Comparison of ENCODE assay signal across 11 cellular contexts in the genomic region with DNA sequence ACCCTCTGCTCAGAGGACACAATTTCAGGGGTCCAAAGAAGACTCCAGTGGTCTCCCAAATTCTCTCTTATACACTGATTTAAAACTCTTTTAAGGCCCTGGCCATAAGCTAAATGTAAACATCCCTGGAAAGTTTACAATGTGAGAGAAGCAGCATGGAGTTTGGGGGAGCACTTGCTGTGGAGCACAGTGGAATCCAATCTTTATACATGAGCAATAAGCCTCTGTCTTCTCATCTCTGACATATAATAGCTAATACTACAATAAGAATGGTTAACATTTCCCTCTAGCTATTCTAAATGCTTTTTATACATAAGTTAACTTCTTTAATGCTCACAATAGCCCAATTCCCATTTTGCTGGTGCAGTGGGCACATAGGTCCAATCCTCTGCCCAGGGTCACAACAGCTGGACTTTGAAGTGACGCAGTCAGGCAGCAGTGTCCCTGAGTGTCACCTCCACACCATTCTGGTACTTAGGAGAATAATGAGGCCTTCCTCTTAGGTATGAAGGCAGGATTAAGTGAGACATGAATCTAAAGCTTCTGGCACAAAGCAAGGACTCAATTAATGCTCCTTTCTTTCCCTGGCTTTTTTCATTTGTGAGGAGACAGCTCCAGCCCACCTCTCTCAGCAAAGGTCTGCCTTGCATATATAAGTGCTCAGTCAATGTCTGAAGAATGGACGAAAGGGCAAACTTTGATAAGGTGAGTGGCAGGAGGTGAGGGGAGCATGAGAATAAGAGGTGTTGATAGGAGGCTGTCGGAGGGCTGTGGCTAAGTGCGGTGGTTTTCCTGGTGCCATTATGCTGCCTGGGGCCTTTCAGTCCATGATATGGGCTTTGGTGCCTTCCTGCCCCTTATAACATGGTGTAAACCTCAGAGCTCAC. TPM values are rescaled to one million over a fixed set of nuclear protein-coding genes. Genes with fewer than 3 reads are reported as not detected.
DNase-seq lines count a peak whose midpoint lies in the region; ATAC-seq, FAIRE-seq and TF ChIP-seq lines count a peak whose summit lies in the region.
"Had no signal": no experiment of that assay in that cellular context is flagged by ENCODE, and none has a peak within 500 bp of the region (broad histone marks: within the 10 kb centered on the region; RNA-seq: fewer than 3 reads in every experiment).

No MANE protein-coding gene starts in this region.

- TF ChIP-seq POLR2A in prostate gland (IDR thresholded peaks at IDR 0.05) = no peak

- H3K4me3 ChIP-seq in CD4-positive, CD25-positive, alpha-beta regulatory T cell (ENCODE audit: low read depth, low read length) = no peak overlapping the region
- H3K4me3 ChIP-seq in KMS-11 (IDR thresholded peaks at IDR 0.05; ENCODE audit: insufficient read depth, low read depth, low read length) (no peak overlapping the region), dorsolateral prefrontal cortex (peak overlapping the region in 1 of 59 donors; percentile 3), prostate gland (no peak overlapping the region)

- no peak overlapping the region; the same call in 1 of the 2 replicates for H2AFZ ChIP-seq in KMS-11 (ENCODE audit: low read depth)

- H3K4me2 ChIP-seq in KMS-11 = peak overlapping the region; percentile 81

- H3K36me3 Mint-ChIP-seq in CD4-positive, CD25-positive, alpha-beta regulatory T cell = no peaks in the 10 kb centered on the region
- H3K36me3 Mint-ChIP-seq in activated naive CD4-positive, alpha-beta T cell treated with anti-CD3 and anti-CD28 coated beads, Interleukin-2, amount 50 U/mL, for 72 hours = peaks cover 0 to 6% of the 10 kb centered on the region in 2 donors
- H3K36me3 Mint-ChIP-seq: activated naive CD4-positive, alpha-beta T cell treated with anti-CD3 and anti-CD28 coated beads, Interleukin-2, amount 50 U/mL, for 24 hours had no signal

- no peaks in the 10 kb centered on the region for H3K36me3 ChIP-seq in CD4-positive, CD25-positive, alpha-beta regulatory T cell (ENCODE audit: control insufficient read depth, insufficient read depth, low read length)
- no peaks in the 10 kb centered on the region for H3K36me3 ChIP-seq in KMS-11 (ENCODE audit: insufficient read depth)
- no peaks in the 10 kb centered on the region for H3K36me3 ChIP-seq in prostate gland

- peaks cover 32 to 71% (median 45%) of the 10 kb centered on the region in 4 donors for H3K4me1 Mint-ChIP-seq in CD4-positive, CD25-positive, alpha-beta regulatory T cell

- no peaks in the 10 kb centered on the region for H3K27me3 Mint-ChIP-seq in CD4-positive, CD25-positive, alpha-beta regulatory T cell
- H3K27me3 Mint-ChIP-seq: activated naive CD4-positive, alpha-beta T cell treated with anti-CD3 and anti-CD28 coated beads, Interleukin-2, amount 50 U/mL, for 24 hours had no signal

- no peaks in the 10 kb centered on the region for H3K79me2 ChIP-seq in KMS-11 (ENCODE audit: insufficient read depth, low read depth)

- intact Hi-C loops in dorsolateral prefrontal cortex (cut with DNase I) = loop anchor here (1.0 to 10.0 kb wide), 3 partner anchors 45 to 1119 kb away; partner anchors contain the start of gene TIPARP (in 1 of the 2)
- intact Hi-C loops in prostate gland (cut with DNase I) = loop anchor here (5.0 kb wide), 3 partner anchors 306 to 981 kb away; partner anchors contain the start of gene LEKR1

- 98% methylated on average over 4 of the region's 4 CpGs for WGBS in prostate gland

- no peak overlapping the region for H3K27ac ChIP-seq in CD4-positive, CD25-positive, alpha-beta regulatory T cell (ENCODE audit: insufficient read depth, low read length, poor library complexity, severe bottlenecking)
- H3K27ac ChIP-seq in KMS-11 = peak overlapping the region; percentile 92
- peak overlapping the region; percentile 61 to 100 (median 96) for H3K27ac ChIP-seq in dorsolateral prefrontal cortex
- H3K27ac ChIP-seq in prostate gland = peak overlapping the region; percentile 77 to 94

- no peaks in the 10 kb centered on the region for H4K20me1 ChIP-seq in KMS-11 (ENCODE audit: insufficient read depth)

- peak overlapping the region; percentile 61; the same call in 1 of the 2 replicates for H3K9ac ChIP-seq in KMS-11

- peak overlapping the region in 2 of 4 donors; percentile 21 to 61 for H3K4me3 Mint-ChIP-seq in CD4-positive, CD25-positive, alpha-beta regulatory T cell
- H3K4me3 Mint-ChIP-seq: activated naive CD4-positive, alpha-beta T cell treated with anti-CD3 and anti-CD28 coated beads, Interleukin-2, amount 50 U/mL, for 24 hours had no signal

- FAIRE-seq in GM19239 (lab: Jason Lieb, UNC) = no peak

- no peak for TF ChIP-seq CTCF in KMS-11 (conservative IDR thresholded peaks at IDR 0.05; ENCODE audit: low read depth, low read length)
- peak in 2 of 56 donors; percentile 3 to 4 for TF ChIP-seq CTCF in dorsolateral prefrontal cortex (IDR thresholded peaks at IDR 0.05 in 54 of 56, conservative IDR thresholded peaks at IDR 0.05 in 2 of 56; ENCODE audit: low read depth in 1 of 56, partially characterized antibody in 56 of 56)
- TF ChIP-seq CTCF in prostate gland (IDR thresholded peaks at IDR 0.05) = no peak

- ATAC-seq in CD4-positive, CD25-positive, alpha-beta regulatory T cell (ENCODE audit: low read depth in 2 of 2) = no peak
- no peak for ATAC-seq in activated naive CD4-positive, alpha-beta T cell treated with anti-CD3 and anti-CD28 coated beads, Interleukin-2, amount 50 U/mL, for 72 hours

- peak overlapping the region; percentile 61 to 90 (median 86) for H3K27ac Mint-ChIP-seq in CD4-positive, CD25-positive, alpha-beta regulatory T cell
- H3K27ac Mint-ChIP-seq in activated naive CD4-positive, alpha-beta T cell treated with anti-CD3 and anti-CD28 coated beads, Interleukin-2, amount 50 U/mL, for 72 hours = peak overlapping the region in 1 of 2 donors; percentile 59

- no peaks in the 10 kb centered on the region for H3K9me3 Mint-ChIP-seq in CD4-positive, CD25-positive, alpha-beta regulatory T cell
- H3K9me3 Mint-ChIP-seq in activated naive CD4-positive, alpha-beta T cell treated with anti-CD3 and anti-CD28 coated beads, Interleukin-2, amount 50 U/mL, for 72 hours = no peaks in the 10 kb centered on the region
- H3K9me3 Mint-ChIP-seq: activated naive CD4-positive, alpha-beta T cell treated with anti-CD3 and anti-CD28 coated beads, Interleukin-2, amount 50 U/mL, for 24 hours had no signal

- no peak for DNase-seq in CD4-positive, CD25-positive, alpha-beta regulatory T cell
- no peak for DNase-seq in dorsolateral prefrontal cortex
- no peak for DNase-seq in prostate gland (ENCODE audit: low spot score)
- DNase-seq in activated CD4-positive, CD25-positive, alpha-beta regulatory T cell (lab: John Stamatoyannopoulos, UW) = no peak
- no peak for DNase-seq in activated naive CD4-positive, alpha-beta T cell treated with anti-CD3 and anti-CD28 coated beads, Interleukin-2, amount 50 U/mL, for 72 hours (ENCODE audit: low spot score in 2 of 2)
- DNase-seq in GM19239 (ENCODE audit: insufficient read length, low spot score) = no peak
- DNase-seq: activated CD4-positive, alpha-beta T cell treated with anti-CD3 and anti-CD28 coated beads for 4 hours; cortex of kidney; NCI-H2171 treated with DMSO at 0.1 percent for 48 hours had no signal

- H3K9me3 ChIP-seq in CD4-positive, CD25-positive, alpha-beta regulatory T cell (ENCODE audit: control insufficient read depth in 2 of 2, low read length in 2 of 2) = no peaks in the 10 kb centered on the region
- H3K9me3 ChIP-seq in prostate gland = no peaks in the 10 kb centered on the region

- no peaks in the 10 kb centered on the region for H3K27me3 ChIP-seq in CD4-positive, CD25-positive, alpha-beta regulatory T cell (ENCODE audit: control insufficient read depth, insufficient read depth, low read length)
- H3K27me3 ChIP-seq in KMS-11 (ENCODE audit: insufficient read depth, low read depth) (no peaks in the 10 kb centered on the region), dorsolateral prefrontal cortex (no peaks in the 10 kb centered on the region), prostate gland (replicated peaks; ENCODE audit: insufficient read depth) (no peaks in the 10 kb centered on the region)

- peaks cover 66% of the 10 kb centered on the region for H3K4me1 ChIP-seq in CD4-positive, CD25-positive, alpha-beta regulatory T cell (ENCODE audit: control insufficient read depth, insufficient read depth, low read length, poor library complexity, severe bottlenecking)
- H3K4me1 ChIP-seq in KMS-11 (ENCODE audit: low read depth, poor library complexity, severe bottlenecking) = peaks cover 98% of the 10 kb centered on the region
- H3K4me1 ChIP-seq in prostate gland (replicated peaks) = peaks cover 54% of the 10 kb centered on the region

RNA-seq across cellular contexts. Expression of gene CCNL1, which starts 26.3 kb away (rescaled TPM):
- 1,080 TPM for total RNA-seq in CD4-positive, CD25-positive, alpha-beta regulatory T cell
- polyA plus RNA-seq in CD4-positive, CD25-positive, alpha-beta regulatory T cell = 10 to 100 TPM; 48.7 to 71.3 (median 57.9) TPM
- total RNA-seq in dorsolateral prefrontal cortex = 100 to 1,000 TPM in 38 of 120 experiments, 10 to 100 TPM in 82; 53.0 to 156 (median 94.4) TPM
- total RNA-seq in prostate gland = 100 to 1,000 TPM in 1 of 2 donors, 10 to 100 TPM in 1; 94.5 to 157 TPM
- total RNA-seq in activated naive CD4-positive, alpha-beta T cell treated with anti-CD3 and anti-CD28 coated beads, Interleukin-2, amount 50 U/mL, for 72 hours = 100 to 1,000 TPM; 260 to 288 TPM
